ENCODE assay signal across 8 cellular contexts in the genomic region with DNA sequence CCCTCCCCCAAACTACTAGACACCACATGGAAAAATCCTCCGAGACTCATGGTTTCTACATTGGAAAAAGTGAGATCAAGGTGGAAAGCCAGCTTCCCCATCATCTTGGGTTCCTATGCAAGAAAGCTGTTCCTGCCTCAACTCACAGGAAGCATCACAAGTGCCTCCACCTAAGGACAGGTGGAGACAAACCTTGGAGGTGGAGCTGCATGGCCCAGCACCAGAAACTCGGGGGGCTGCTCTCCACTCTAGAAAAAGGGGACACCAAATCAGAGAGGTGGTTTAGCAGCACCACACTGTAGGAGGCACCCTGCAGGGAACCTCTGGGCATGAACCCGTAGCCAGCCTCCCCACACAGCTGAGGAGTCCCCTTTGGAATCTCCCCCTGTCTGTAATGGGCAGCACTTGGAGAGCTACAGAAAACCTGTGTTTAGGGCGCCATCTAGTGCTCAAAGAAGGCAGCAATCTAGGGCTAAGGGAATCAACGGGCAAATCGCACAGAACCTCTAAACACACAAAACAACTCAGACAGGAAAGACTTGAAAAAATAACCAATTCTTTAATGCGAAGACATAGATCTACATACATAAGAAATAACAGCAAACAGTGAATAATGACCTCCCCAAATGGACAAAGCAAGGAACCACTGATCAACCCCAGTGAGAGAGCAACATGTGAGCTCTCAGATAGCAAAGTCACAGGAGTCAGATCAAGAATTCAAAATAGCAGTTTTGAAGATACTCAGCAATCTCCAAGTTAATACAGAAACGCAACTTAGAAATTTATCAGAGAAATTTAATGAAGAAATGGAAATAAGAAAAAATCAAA. TPM values are rescaled to one million over a fixed set of nuclear protein-coding genes. Genes with fewer than 3 reads are reported as not detected.
A peak's percentile ranks its signal among the peaks of the same experiment; 100 is the strongest.
DNase-seq lines count a peak whose midpoint lies in the region; ATAC-seq, FAIRE-seq and TF ChIP-seq lines count a peak whose summit lies in the region.

No MANE protein-coding gene starts in this region.

- no peak for TF ChIP-seq POLR2A in A549 (IDR thresholded peaks at IDR 0.05; ENCODE audit: low read length)
- no peak for TF ChIP-seq POLR2A in GM12891 (IDR thresholded peaks at IDR 0.05; ENCODE audit: low read depth, low read length)

- CTCF ChIA-PET in A549 (lab: Yijun Ruan, JAX), result interaction anchor here (0.8 to 3.0 kb wide), 20 partner anchors 9 to 252 kb away, joined by 3 to 21 read pairs (median 4); a partner anchor contains a TSS

- DNase-seq in A549 (ENCODE audit: low read depth in 1 of 2, low spot score in 1 of 2), result peak; percentile 55 to 57
- peak; percentile 24 for DNase-seq in GM12891 (ENCODE audit: insufficient read length, low spot score)
- DNase-seq in NCI-H82 treated with DMSO at 0.1 percent for 48 hours (lab: John Stamatoyannopoulos, UW; ENCODE audit: unreplicated experiment), result peak; percentile 39
- peak; percentile 54 for DNase-seq in activated CD8-positive, alpha-beta memory T cell treated with anti-CD3 and anti-CD28 coated beads, Interleukin-2, amount 50 U/mL, for 4 hours
- DNase-seq in epithelial cell of esophagus (ENCODE audit: low read depth), result peak; percentile 60
- DNase-seq in naive thymus-derived CD8-positive, alpha-beta T cell, result peak; percentile 20 to 66 (median 44)
- peak; percentile 35 to 48 for DNase-seq in stimulated activated naive CD8-positive, alpha-beta T cell treated with anti-CD3 and anti-CD28 coated beads, Interleukin-15, amount 100 ng/mL, for 72 hours

- no peak overlapping the region for H3K27ac ChIP-seq in A549

- H3K4me3 ChIP-seq in A549 (no peak overlapping the region), epithelial cell of esophagus (ENCODE audit: low read length) (no peak overlapping the region)

- H3K36me3 Mint-ChIP-seq in naive thymus-derived CD8-positive, alpha-beta T cell, result peaks cover 0 to 5% (median 2%) of the 10 kb centered on the region in 3 donors

- no peaks in the 10 kb centered on the region for H3K9me3 Mint-ChIP-seq in naive thymus-derived CD8-positive, alpha-beta T cell
- H3K9me3 Mint-ChIP-seq in stimulated activated naive CD8-positive, alpha-beta T cell treated with anti-CD3 and anti-CD28 coated beads, Interleukin-15, amount 100 ng/mL, for 72 hours, result no peaks in the 10 kb centered on the region

- H3K4me1 ChIP-seq in A549, result no peaks in the 10 kb centered on the region

- H3K27ac Mint-ChIP-seq in naive thymus-derived CD8-positive, alpha-beta T cell, result no peak overlapping the region
- no peak overlapping the region for H3K27ac Mint-ChIP-seq in stimulated activated naive CD8-positive, alpha-beta T cell treated with anti-CD3 and anti-CD28 coated beads, Interleukin-15, amount 100 ng/mL, for 72 hours

- TF ChIP-seq EP300 in A549 (IDR thresholded peaks at IDR 0.05), result no peak

- peak; percentile 54 to 59 for TF ChIP-seq RAD21 in A549 (conservative IDR thresholded peaks at IDR 0.05 in 1 of 2, IDR thresholded peaks at IDR 0.05 in 1 of 2)

- peaks cover 2 to 11% (median 7%) of the 10 kb centered on the region in 4 donors for H3K4me1 Mint-ChIP-seq in naive thymus-derived CD8-positive, alpha-beta T cell
- peaks cover 11% of the 10 kb centered on the region for H3K4me1 Mint-ChIP-seq in stimulated activated naive CD8-positive, alpha-beta T cell treated with anti-CD3 and anti-CD28 coated beads, Interleukin-15, amount 100 ng/mL, for 72 hours

- no peaks in the 10 kb centered on the region for H3K9me3 ChIP-seq in A549

- no peak overlapping the region for H3K4me2 ChIP-seq in A549

- peak; percentile 62 for TF ChIP-seq CTCF in A549 (IDR thresholded peaks at IDR 0.05)
- peak; percentile 76 for TF ChIP-seq CTCF in epithelial cell of esophagus (IDR thresholded peaks at IDR 0.05; ENCODE audit: insufficient read depth, low read depth, low read length, missing control alignments)

- ATAC-seq in A549 (peak; percentile 94 to 97), HG03175 (IDR thresholded peaks at IDR 0.05; ENCODE audit: unreplicated experiment) (peak; percentile 61)
- ATAC-seq in naive thymus-derived CD8-positive, alpha-beta T cell, result peak; percentile 70 to 72
- ATAC-seq in stimulated activated naive CD8-positive, alpha-beta T cell treated with anti-CD3 and anti-CD28 coated beads, Interleukin-15, amount 100 ng/mL, for 72 hours, result peak; percentile 83

- POLR2A ChIA-PET in A549 (lab: Yijun Ruan, JAX), result no interaction called here
- POLR2A ChIA-PET in naive thymus-derived CD8-positive, alpha-beta T cell (lab: Charles Lee), result no interaction called here

- H3K4me3 Mint-ChIP-seq in naive thymus-derived CD8-positive, alpha-beta T cell, result no peak overlapping the region
- peak overlapping the region in 1 of 2 donors; percentile 9 for H3K4me3 Mint-ChIP-seq in stimulated activated naive CD8-positive, alpha-beta T cell treated with anti-CD3 and anti-CD28 coated beads, Interleukin-15, amount 100 ng/mL, for 72 hours

- no peaks in the 10 kb centered on the region for H3K27me3 Mint-ChIP-seq in naive thymus-derived CD8-positive, alpha-beta T cell
- H3K27me3 Mint-ChIP-seq in stimulated activated naive CD8-positive, alpha-beta T cell treated with anti-CD3 and anti-CD28 coated beads, Interleukin-15, amount 100 ng/mL, for 72 hours, result no peaks in the 10 kb centered on the region

- 14% methylated on average over 6 of the region's 8 CpGs for WGBS in A549 (ENCODE audit: missing lambda C conversion rate)

- FAIRE-seq in A549 (lab: Jason Lieb, UNC), result peak; percentile 96
- FAIRE-seq in GM12891 (lab: Jason Lieb, UNC), result peak; percentile 60

TF ChIP-seq in A549, 52 proteins besides CTCF, POLR2A, EP300 and RAD21 (continues in another document):
- no peak for TF ChIP-seq MYC (IDR thresholded peaks at IDR 0.05; ENCODE audit: borderline replicate concordance, low read length)

TF ChIP-seq in GM12891, 5 proteins besides CTCF, POLR2A, EP300 and RAD21:
- TF ChIP-seq POU2F2 (IDR thresholded peaks at IDR 0.05; ENCODE audit: low read depth, low read length), result no peak
- no peak for TF ChIP-seq TAF1 (IDR thresholded peaks at IDR 0.05; ENCODE audit: low read depth, low read length)
- no peak for TF ChIP-seq PAX5 (IDR thresholded peaks at IDR 0.05; ENCODE audit: insufficient read depth, low read length, severe bottlenecking)
- TF ChIP-seq POLR2AphosphoS5 (IDR thresholded peaks at IDR 0.05; ENCODE audit: low read depth, low read length), result no peak
- no peak for TF ChIP-seq SPI1 (IDR thresholded peaks at IDR 0.05; ENCODE audit: low read depth, low read length)

RNA-seq across cellular contexts. Expression of a gene that starts 37.0 kb away (rescaled TPM):
- polyA plus RNA-seq in A549 (2011; rRNA removed) (12.3 and 15.6 TPM in 2 replicates), A549 (2017; fragmentation: RNase III; extraction: RNeasy Plus Mini Kit Qiagen cat#74134 plus additional on column Dnase treatment) (12.8 to 14.6 TPM (median 14.3 TPM) in 3 replicates)
- polyA plus RNA-seq in A549 (2012; cell fraction: cytosol; rRNA removed), result 1.5 and 1.7 TPM in 2 replicates
- 0.86 and 1.7 TPM in 2 replicates for polyA plus RNA-seq in A549 (2012; cell fraction: nucleus; rRNA removed)
- polyA minus RNA-seq in A549 (2011; rRNA and poly(A)+ RNA removed), result 10.2 and 10.4 TPM in 2 replicates
- polyA plus RNA-seq in GM12891 (2012; ENCODE audit: low read depth, missing spikeins), result 8.4 TPM
- total RNA-seq in naive thymus-derived CD8-positive, alpha-beta T cell, result 10 to 100 TPM; 32.4 to 34.4 TPM
- 10 to 100 TPM in 2 of 3 donors, 1 to 10 TPM in 1; 9.6 to 14.3 (median 13.6) TPM for polyA plus RNA-seq in naive thymus-derived CD8-positive, alpha-beta T cell

RNA-seq across cellular contexts. Expression of a gene that starts 55.2 kb away (rescaled TPM):
- not detected in 2 replicates for polyA plus RNA-seq in A549 (2011; rRNA removed)
- not detected in 2 replicates for polyA plus RNA-seq in A549 (2012; cell fraction: cytosol; rRNA removed)
- polyA plus RNA-seq in A549 (2012; cell fraction: nucleus; rRNA removed), result not detected in 2 replicates
- not detected in 3 replicates for polyA plus RNA-seq in A549 (2017; fragmentation: RNase III; extraction: RNeasy Plus Mini Kit Qiagen cat#74134 plus additional on column Dnase treatment)
- polyA minus RNA-seq in A549 (2011; rRNA and poly(A)+ RNA removed), result not detected in 2 replicates
- polyA plus RNA-seq in GM12891 (2012; ENCODE audit: low read depth, missing spikeins), result not detected
- total RNA-seq in naive thymus-derived CD8-positive, alpha-beta T cell, result not detected
- not detected for polyA plus RNA-seq in naive thymus-derived CD8-positive, alpha-beta T cell
